ENCODE assay signal across 19 cellular contexts in genomic region chr9:123165813-123166212, GRCh38.
A peak's percentile ranks its signal among the peaks of the same experiment; 100 is the strongest.
DNase-seq lines count a peak whose midpoint lies in the region; ATAC-seq, FAIRE-seq and TF ChIP-seq lines count a peak whose summit lies in the region.
"Had no signal": no experiment of that assay in that cellular context is flagged by ENCODE, and none has a peak within 500 bp of the region (broad histone marks: within the 10 kb centered on the region; RNA-seq: fewer than 3 reads in every experiment).

No MANE protein-coding gene starts in this region.

- H3K36me3 ChIP-seq in HepG2 (replicated peaks in 1 of 2; ENCODE audit: control insufficient read depth in 1 of 2, insufficient read depth in 2 of 2, low read length in 2 of 2) = no peaks in the 10 kb centered on the region
- no peaks in the 10 kb centered on the region for H3K36me3 ChIP-seq in right lobe of liver
- peaks cover 21% of the 10 kb centered on the region for H3K36me3 ChIP-seq in OCI-LY7 (ENCODE audit: insufficient read depth, low read length)
- H3K36me3 ChIP-seq in H1 (ENCODE audit: control insufficient read depth in 2 of 4, insufficient read depth in 4 of 4, low read length in 3 of 4) = no peaks in the 10 kb centered on the region; a peak in 1 of 8 replicates
- H3K36me3 ChIP-seq: HAP-1 had no signal

- intact Hi-C loops in HepG2 (cut with micrococcal nuclease; ENCODE audit: unreplicated experiment) (loop anchor here (10.0 kb wide), 1 partner anchor 61 kb away; no protein-coding TSS in a partner anchor), right lobe of liver (cut with DNase I) (no loop called here), OCI-LY7 (cut with micrococcal nuclease; ENCODE audit: unreplicated experiment) (loop anchor here (2.0 kb wide), 1 partner anchor 31 kb away; no protein-coding TSS in a partner anchor)

- H3K9me2 ChIP-seq in OCI-LY7 (ENCODE audit: insufficient read depth, low read length) = no peaks in the 10 kb centered on the region

- H3K9ac ChIP-seq in HepG2 (ENCODE audit: insufficient read depth, low read depth, low read length) = no peak overlapping the region
- no peak overlapping the region for H3K9ac ChIP-seq in H1 (replicated peaks in 1 of 4; ENCODE audit: extremely low read depth in 1 of 4, low read depth in 3 of 4, low read length in 3 of 4)
- H3K9ac ChIP-seq: KMS-11 had no signal

- no peak overlapping the region for H3K23ac ChIP-seq in H1 (ENCODE audit: insufficient read length)

- H3K36me3 Mint-ChIP-seq in stimulated activated memory B cell treated with anti-CD40 and anti-IgM and Interleukin-4, amounts not matched to agents 10 μg/mL and 1 μg/mL and 100 μg/mL, for 72 hours = peaks cover 28% of the 10 kb centered on the region

- H2BK12ac ChIP-seq in H1 (ENCODE audit: low read depth, low read length) = no peak overlapping the region

- 100% methylated on average over 1 of the region's 1 CpG for WGBS in HepG2 (ENCODE audit: low lambda C conversion rate)
- WGBS in right lobe of liver (ENCODE audit: insufficient coverage, low coverage, low lambda C conversion rate, missing lambda C conversion rate) = 88% methylated on average over 1 of the region's 1 CpG
- 89% methylated on average over 1 of the region's 1 CpG; no CpG with 5 or more reads in 1 of the 2 experiments for WGBS in H1 (ENCODE audit: extremely low coverage in 1 of 2, insufficient coverage in 1 of 2, insufficient read length in 1 of 2, insufficient replicate concordance in 2 of 2, low coverage in 1 of 2, low lambda C conversion rate in 2 of 2, missing lambda C conversion rate in 1 of 2), 2 experiments

- in situ Hi-C loops in HepG2 (cut with HindIII; ENCODE audit: extremely low pct_ligation_motif_present, low pct_unique_long_range_greater_than_20kb) = no loop called here

- no peak overlapping the region for H2BK15ac ChIP-seq in H1 (ENCODE audit: low read length)

- no peak overlapping the region for H3K4ac ChIP-seq in H1 (replicated peaks; ENCODE audit: insufficient read length, low read depth, low read length)

- no peaks in the 10 kb centered on the region for H3K79me2 ChIP-seq in HepG2 (ENCODE audit: insufficient read depth, low read length)
- peaks cover 54% of the 10 kb centered on the region; the same call in 1 of the 2 replicates for H3K79me2 ChIP-seq in OCI-LY7 (ENCODE audit: insufficient read depth, low read depth, low read length)
- H3K79me2 ChIP-seq in H1 (ENCODE audit: control insufficient read depth in 1 of 2, insufficient read depth in 2 of 2, low read length in 2 of 2) = peaks cover 0 to 3% of the 10 kb centered on the region in 2 experiments; a peak in 1 of 4 replicates

- POLR2A ChIA-PET in HepG2 (lab: Yijun Ruan, JAX) (no interaction called here), OCI-LY7 (lab: Charles Lee) (interaction anchor here (0.6 to 3.4 kb wide), 10 partner anchors 10 to 1433 kb away, joined by 3 to 21 read pairs (median 4); no protein-coding TSS in a partner anchor), H1 (lab: Charles Lee; ENCODE audit: partially characterized antibody) (interaction anchor here (1.0 to 1.1 kb wide), 2 partner anchors 11 to 40 kb away, joined by 3 to 4 read pairs; no protein-coding TSS in a partner anchor)

- H2AK5ac ChIP-seq in H1 (ENCODE audit: low read depth, low read length) = no peak overlapping the region

- no peak overlapping the region for H4K5ac ChIP-seq in H1 (ENCODE audit: insufficient read length, low read depth, low read length)

- CTCF ChIA-PET in HepG2 (lab: Yijun Ruan, JAX; ENCODE audit: low intra/inter-chr PET ratio, low total read pairs) (no interaction called here), OCI-LY7 (lab: Charles Lee; ENCODE audit: unreplicated experiment) (interaction anchor here (0.6 to 0.7 kb wide), 3 partner anchors 94 to 195 kb away, joined by 3 read pairs; no protein-coding TSS in a partner anchor), H1 (lab: Charles Lee; ENCODE audit: partially characterized antibody) (interaction anchor here (0.6 to 1.7 kb wide), 3 partner anchors 63 to 292 kb away, joined by 3 to 4 read pairs (median 4); no protein-coding TSS in a partner anchor)

- no peak overlapping the region for H3K4me3 ChIP-seq in HepG2 (replicated peaks in 1 of 3; ENCODE audit: insufficient read depth in 1 of 3, low read depth in 2 of 3, low read length in 3 of 3)
- no peak overlapping the region for H3K4me3 ChIP-seq in right lobe of liver
- no peak overlapping the region for H3K4me3 ChIP-seq in OCI-LY7 (ENCODE audit: low read depth, low read length, poor library complexity, severe bottlenecking)
- no peak overlapping the region for H3K4me3 ChIP-seq in H1 (ENCODE audit: extremely low read depth in 1 of 4, insufficient read depth in 2 of 4, low read depth in 3 of 4, low read length in 4 of 4)
- H3K4me3 ChIP-seq: HAP-1 had no signal

- TF ChIP-seq RAD21 in HepG2 (CRISPR knock-in tag; IDR thresholded peaks at IDR 0.05) (no peak), H1 (IDR thresholded peaks at IDR 0.05 in 1 of 2, conservative IDR thresholded peaks at IDR 0.05 in 1 of 2; ENCODE audit: low read depth in 2 of 2, low read length in 2 of 2) (no peak)

- no peak overlapping the region for H3K14ac ChIP-seq in H1 (ENCODE audit: insufficient read length)

- FAIRE-seq in HepG2 (lab: Jason Lieb, UNC) (no peak), H1 (lab: Jason Lieb, UNC) (no peak)
- FAIRE-seq: GM12892, GM18507, HTR-8/SVneo had no signal

- H3K27me3 ChIP-seq in HepG2 (ENCODE audit: control insufficient read depth in 1 of 2, insufficient read depth in 2 of 2, low read length in 2 of 2) (no peaks in the 10 kb centered on the region), right lobe of liver (no peaks in the 10 kb centered on the region), H1 (replicated peaks in 1 of 4; ENCODE audit: control insufficient read depth in 3 of 4, extremely low read depth in 1 of 4, insufficient read depth in 3 of 4, low read length in 3 of 4) (no peaks in the 10 kb centered on the region)

- TF ChIP-seq POLR2A in HepG2 (IDR thresholded peaks at IDR 0.05; ENCODE audit: insufficient read depth in 1 of 2, low read depth in 2 of 2, low read length in 2 of 2) = no peak
- no peak for TF ChIP-seq POLR2A in right lobe of liver (IDR thresholded peaks at IDR 0.05)
- no peak for TF ChIP-seq POLR2A in H1 (IDR thresholded peaks at IDR 0.05; ENCODE audit: control extremely low read depth in 1 of 2, low read depth in 2 of 2, low read length in 2 of 2)

- no peak overlapping the region for H4K8ac ChIP-seq in H1 (ENCODE audit: extremely low read depth, insufficient read depth, low read length)

- H3K9me3 Mint-ChIP-seq in stimulated activated memory B cell treated with anti-CD40 and anti-IgM and Interleukin-4, amounts not matched to agents 10 μg/mL and 1 μg/mL and 100 μg/mL, for 72 hours = no peaks in the 10 kb centered on the region
- H3K9me3 Mint-ChIP-seq: CD4-positive, CD25-positive, alpha-beta regulatory T cell; CD8-positive, alpha-beta memory T cell had no signal

- no peak overlapping the region for H3K18ac ChIP-seq in H1 (ENCODE audit: extremely low read depth, low read length)

- H3K9me3 ChIP-seq in HepG2 (ENCODE audit: low read length) = no peaks in the 10 kb centered on the region
- no peaks in the 10 kb centered on the region for H3K9me3 ChIP-seq in right lobe of liver
- peaks cover 6% of the 10 kb centered on the region; the same call in 1 of the 2 replicates for H3K9me3 ChIP-seq in OCI-LY7 (ENCODE audit: low read length)
- no peaks in the 10 kb centered on the region for H3K9me3 ChIP-seq in H1 (ENCODE audit: insufficient read depth in 2 of 2, low read depth in 1 of 2, low read length in 1 of 2)
- H3K9me3 ChIP-seq: HAP-1 had no signal

- no peaks in the 10 kb centered on the region; the same call in 1 of the 2 replicates for H3K79me1 ChIP-seq in H1 (ENCODE audit: low read depth, low read length)

- H2BK120ac ChIP-seq in H1 (replicated peaks; ENCODE audit: low read depth, low read length) = no peak overlapping the region

- H4K20me1 ChIP-seq in HepG2 (ENCODE audit: insufficient read depth, low read length) (no peaks in the 10 kb centered on the region), OCI-LY7 (ENCODE audit: insufficient read depth, low read length) (no peaks in the 10 kb centered on the region), H1 (replicated peaks in 1 of 2; ENCODE audit: control insufficient read depth in 1 of 2, insufficient read depth in 2 of 2, low read length in 2 of 2) (no peaks in the 10 kb centered on the region)

- H3K4me1 Mint-ChIP-seq in stimulated activated memory B cell treated with anti-CD40 and anti-IgM and Interleukin-4, amounts not matched to agents 10 μg/mL and 1 μg/mL and 100 μg/mL, for 72 hours = peaks cover 54% of the 10 kb centered on the region
- H3K4me1 Mint-ChIP-seq: CD4-positive, CD25-positive, alpha-beta regulatory T cell; CD8-positive, alpha-beta memory T cell had no signal

- H3K4me1 ChIP-seq in HepG2 (ENCODE audit: insufficient read depth, low read length) = no peaks in the 10 kb centered on the region
- peaks cover 0 to 6% (median 0%) of the 10 kb centered on the region in 4 donors for H3K4me1 ChIP-seq in right lobe of liver
- H3K4me1 ChIP-seq in OCI-LY7 (ENCODE audit: insufficient read depth, low read length, poor library complexity, severe bottlenecking) = peaks cover 86% of the 10 kb centered on the region
- H3K4me1 ChIP-seq in H1 (replicated peaks in 1 of 4; ENCODE audit: control insufficient read depth in 3 of 4, insufficient read depth in 4 of 4, low read length in 3 of 4) = no peaks in the 10 kb centered on the region

- TF ChIP-seq CTCF in HepG2 (CRISPR knock-in tag; IDR thresholded peaks at IDR 0.05) (no peak), right lobe of liver (IDR thresholded peaks at IDR 0.05) (no peak), OCI-LY7 (conservative IDR thresholded peaks at IDR 0.05; ENCODE audit: low read length) (no peak), H1 (IDR thresholded peaks at IDR 0.05; ENCODE audit: control extremely low read depth in 1 of 3, insufficient read depth in 1 of 3, low read depth in 1 of 3, low read length in 3 of 3) (no peak)

- no peak overlapping the region for H3K4me3 Mint-ChIP-seq in stimulated activated memory B cell treated with anti-CD40 and anti-IgM and Interleukin-4, amounts not matched to agents 10 μg/mL and 1 μg/mL and 100 μg/mL, for 72 hours
- H3K4me3 Mint-ChIP-seq: CD8-positive, alpha-beta memory T cell had no signal

- no peak overlapping the region for H4K91ac ChIP-seq in H1 (replicated peaks; ENCODE audit: insufficient read length, low read length)

- ATAC-seq in HepG2 (no peak), right lobe of liver (no peak), SK-N-SH treated with all-trans-retinoic acid at 6 μM for 48 hours (no peak), HG03095 (IDR thresholded peaks at IDR 0.05; ENCODE audit: unreplicated experiment) (no peak), HG03175 (IDR thresholded peaks at IDR 0.05; ENCODE audit: unreplicated experiment) (no peak)
- no peak for ATAC-seq in stimulated activated memory B cell treated with anti-CD40 and anti-IgM and Interleukin-4, amounts not matched to agents 10 μg/mL and 1 μg/mL and 100 μg/mL, for 72 hours

- no peak for DNase-seq in HepG2 (ENCODE audit: low spot score)
- no peak for DNase-seq in right lobe of liver
- no peak for DNase-seq in OCI-LY7 (ENCODE audit: low spot score)
- DNase-seq in H1 (ENCODE audit: low read depth in 1 of 2, low spot score in 2 of 2) = no peak
- DNase-seq: C1 segment of cervical spinal cord; CD4-positive, CD25-positive, alpha-beta regulatory T cell; CD8-positive, alpha-beta memory T cell; COR-L47; GDM1 had no signal

- H2BK5ac ChIP-seq in H1 (ENCODE audit: low read depth, low read length) = no peak overlapping the region

- no peak overlapping the region for H3K56ac ChIP-seq in H1 (replicated peaks; ENCODE audit: insufficient read length, low read depth, low read length)

- H3K27ac Mint-ChIP-seq in stimulated activated memory B cell treated with anti-CD40 and anti-IgM and Interleukin-4, amounts not matched to agents 10 μg/mL and 1 μg/mL and 100 μg/mL, for 72 hours = peak overlapping the region; percentile 27
- H3K27ac Mint-ChIP-seq: CD4-positive, CD25-positive, alpha-beta regulatory T cell; CD8-positive, alpha-beta memory T cell had no signal

- H3K27ac ChIP-seq in HepG2 (ENCODE audit: extremely low read length, insufficient read depth, low read length) (no peak overlapping the region), right lobe of liver (no peak overlapping the region), OCI-LY7 (ENCODE audit: low read depth, low read length, poor library complexity, severe bottlenecking) (peak overlapping the region; percentile 99), H1 (ENCODE audit: low read depth, low read length) (no peak overlapping the region)
- H3K27ac ChIP-seq: 22Rv1, KMS-11 had no signal

- H3K27me3 Mint-ChIP-seq in stimulated activated memory B cell treated with anti-CD40 and anti-IgM and Interleukin-4, amounts not matched to agents 10 μg/mL and 1 μg/mL and 100 μg/mL, for 72 hours = no peaks in the 10 kb centered on the region
- H3K27me3 Mint-ChIP-seq: CD4-positive, CD25-positive, alpha-beta regulatory T cell; CD8-positive, alpha-beta memory T cell had no signal

- no peak overlapping the region for H2BK20ac ChIP-seq in H1 (ENCODE audit: low read length)

- H3K23me2 ChIP-seq in H1 (ENCODE audit: low read depth, low read length) = no peaks in the 10 kb centered on the region

- no peak for TF ChIP-seq EP300 in HepG2 (IDR thresholded peaks at IDR 0.05; ENCODE audit: low read depth in 2 of 2, low read length in 2 of 2)
- TF ChIP-seq EP300 in HepG2 (CRISPR knock-in tag; IDR thresholded peaks at IDR 0.05; ENCODE audit: borderline replicate concordance) = no peak
- no peak for TF ChIP-seq EP300 in H1 (IDR thresholded peaks at IDR 0.05; ENCODE audit: borderline replicate concordance in 1 of 2, low read depth in 2 of 2, low read length in 2 of 2)

- H2AFZ ChIP-seq in HepG2 (ENCODE audit: low read length) = no peak overlapping the region
- H2AFZ ChIP-seq in OCI-LY7 (ENCODE audit: low read length) = no peak overlapping the region
- no peak overlapping the region for H2AFZ ChIP-seq in H1 (ENCODE audit: low read length)

- no peak overlapping the region for H3K4me2 ChIP-seq in HepG2 (ENCODE audit: low read depth, low read length)
- peak overlapping the region; percentile 30 for H3K4me2 ChIP-seq in OCI-LY7 (ENCODE audit: low read length)
- H3K4me2 ChIP-seq in H1 (ENCODE audit: insufficient read depth in 1 of 2, low read depth in 2 of 2, low read length in 2 of 2) = no peak overlapping the region
- H3K4me2 ChIP-seq: KMS-11 had no signal

- BruUV-seq in HepG2 (replicated peaks; lab: Mats Ljungman, UMichigan) (no TSS peak), OCI-LY7 (replicated peaks; lab: Mats Ljungman, UMichigan) (no TSS peak)

Comparison
In these comparisons a context has a peak if more than half of its experiments do, and no peak if none do; other contexts are left out.
1. intact Hi-C loops: an anchor here in HepG2 (10.0 kb wide) and OCI-LY7 (2.0 kb wide); none called in right lobe of liver.
2. Of the 41 proteins assayed by ChIP-seq in both HepG2 and H1: peak only in HepG2: none; only in H1: none; in both: MAFK; in neither: 40.